ENCODE assay signal across 8 cellular contexts in the genomic region with DNA sequence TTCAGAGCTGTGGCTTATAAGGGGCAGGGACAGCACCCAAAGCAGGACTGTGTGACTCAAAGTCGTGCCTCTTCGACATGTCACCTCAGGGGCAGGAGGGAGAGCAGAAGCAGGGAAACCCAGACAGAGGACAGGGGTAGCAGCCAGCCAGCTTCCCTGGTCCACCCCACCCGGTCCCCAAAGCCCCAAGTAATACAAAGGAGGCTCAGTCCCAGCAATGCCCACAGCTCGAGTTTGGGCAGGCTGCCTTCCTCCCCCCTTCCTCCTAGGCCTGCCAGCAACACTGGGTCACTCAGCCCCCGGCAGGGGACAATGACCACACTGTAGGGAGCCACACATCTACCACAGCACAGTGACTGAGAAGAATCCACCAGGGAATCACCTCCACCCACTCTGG. TPM values are rescaled to one million over a fixed set of nuclear protein-coding genes. Genes with fewer than 3 reads are reported as not detected.
DNase-seq lines count a peak whose midpoint lies in the region; ATAC-seq and TF ChIP-seq lines count a peak whose summit lies in the region.

No MANE protein-coding gene starts in this region.

- DNase-seq in heart right ventricle = no peak
- DNase-seq in Right ventricle myocardium inferior (ENCODE audit: missing footprints) = no peak
- DNase-seq in astrocyte of the cerebellum (ENCODE audit: low read depth) = no peak
- DNase-seq in lung (ENCODE audit: low spot score) = no peak
- DNase-seq in tibial artery = no peak
- no peak for DNase-seq in iPS-NIHi11 (ENCODE audit: low spot score)
- DNase-seq in NCI-H1436 (lab: John Stamatoyannopoulos, UW) = no peak

- TF ChIP-seq CTCF in heart right ventricle (IDR thresholded peaks at IDR 0.05) (no peak), astrocyte of the cerebellum (IDR thresholded peaks at IDR 0.05; ENCODE audit: low read depth, low read length, missing control alignments) (no peak), lung (IDR thresholded peaks at IDR 0.05; ENCODE audit: control extremely low read depth, extremely low read depth) (no peak), tibial artery (IDR thresholded peaks at IDR 0.05) (no peak)

- ATAC-seq in heart right ventricle (no peak), Right ventricle myocardium inferior (no peak), lung (ENCODE audit: insufficient read depth, low FRiP score) (no peak), GM21576 (IDR thresholded peaks at IDR 0.05; ENCODE audit: unreplicated experiment) (no peak)

- peaks cover 0 to 48% (median 17%) of the 10 kb centered on the region in 9 donors for H3K36me3 ChIP-seq in heart right ventricle
- peaks cover 0 to 12% of the 10 kb centered on the region in 2 donors for H3K36me3 ChIP-seq in lung (ENCODE audit: control insufficient read depth in 2 of 2, insufficient read depth in 2 of 2, low read length in 2 of 2)
- H3K36me3 ChIP-seq in tibial artery = peaks cover 10 to 37% (median 33%) of the 10 kb centered on the region in 3 donors

- intact Hi-C loops in heart right ventricle (cut with DNase I) = loop anchor here in 4 of 10 donors (2.0 to 10.0 kb wide), 5 partner anchors 30 to 970 kb away; a partner anchor contains a TSS
- intact Hi-C loops in Right ventricle myocardium inferior (cut with DNase I) = loop anchor here (5.0 kb wide), 1 partner anchor 187 kb away; no protein-coding TSS in a partner anchor
- intact Hi-C loops in tibial artery (cut with DNase I; ENCODE audit: low total_unique reads) = no loop called here

- in situ Hi-C loops in astrocyte of the cerebellum (cut with HindIII; ENCODE audit: low sequenced_read_pairs) = no loop called here

- no peaks in the 10 kb centered on the region for H3K27me3 ChIP-seq in heart right ventricle
- no peaks in the 10 kb centered on the region for H3K27me3 ChIP-seq in lung (ENCODE audit: control insufficient read depth, insufficient read depth)
- no peaks in the 10 kb centered on the region for H3K27me3 ChIP-seq in tibial artery

- H3K27ac ChIP-seq in heart right ventricle (peak overlapping the region; percentile 47 to 100 (median 94)), lung (ENCODE audit: low read depth in 1 of 2, low read length in 1 of 2) (peak overlapping the region; percentile 86 to 99), tibial artery (peak overlapping the region; percentile 96 to 99)

- H3K4me1 ChIP-seq in heart right ventricle = peaks cover 29 to 73% (median 70%) of the 10 kb centered on the region in 9 donors
- H3K4me1 ChIP-seq in lung (ENCODE audit: control insufficient read depth in 2 of 2, insufficient read depth in 2 of 2, low read length in 2 of 2) = peaks cover 12 to 27% of the 10 kb centered on the region in 2 donors
- H3K4me1 ChIP-seq in tibial artery = peaks cover 16 to 72% (median 61%) of the 10 kb centered on the region in 4 donors

- H3K9me3 ChIP-seq in heart right ventricle (no peaks in the 10 kb centered on the region), lung (ENCODE audit: control insufficient read depth in 2 of 2, insufficient read depth in 1 of 2, low read length in 1 of 2) (no peaks in the 10 kb centered on the region), tibial artery (no peaks in the 10 kb centered on the region)

- H3K4me3 ChIP-seq in heart right ventricle = peak overlapping the region; percentile 18 to 100 (median 98)
- H3K4me3 ChIP-seq in astrocyte of the cerebellum (ENCODE audit: low read depth, low read length) = peak overlapping the region; percentile 92
- no peak overlapping the region for H3K4me3 ChIP-seq in lung
- peak overlapping the region; percentile 78 to 96 for H3K4me3 ChIP-seq in tibial artery

- 10 to 15% methylated on average over 5 of the region's 5 CpGs for WGBS in heart right ventricle, 2 donors
- 25 to 37% methylated on average over 5 of the region's 5 CpGs for WGBS in lung, 2 donors

RNA-seq across cellular contexts. Expression of a gene that starts 2.4 kb away (rescaled TPM):
- 100 to 1,000 TPM; 115 to 225 (median 158) TPM for total RNA-seq in heart right ventricle
- 100 to 1,000 TPM; 156 to 408 TPM for polyA plus RNA-seq in heart right ventricle
- 118 TPM for total RNA-seq in Right ventricle myocardium inferior
- 100 to 1,000 TPM; 125 to 211 TPM for total RNA-seq in lung
- 100 to 1,000 TPM; 169 to 243 TPM for polyA plus RNA-seq in lung

RNA-seq across cellular contexts. Expression of a gene that starts 10.6 kb away (rescaled TPM):
- total RNA-seq in heart right ventricle (10 to 100 TPM in 1 of 10 donors, 1 to 10 TPM in 9; 5.8 to 11.0 (median 8.5) TPM), Right ventricle myocardium inferior (5.3 TPM), lung (under 1 TPM in 1 of 2 donors, not detected in 1; 0.64 TPM)
- polyA plus RNA-seq in heart right ventricle (1 to 10 TPM; 2.4 to 8.4 TPM), lung (under 1 TPM; 0.45 to 0.92 TPM)

RNA-seq across cellular contexts. Expression of a gene that starts 30.1 kb away (rescaled TPM):
- total RNA-seq in heart right ventricle (10 to 100 TPM in 8 of 10 donors, 1 to 10 TPM in 2; 6.3 to 25.8 (median 13.9) TPM), Right ventricle myocardium inferior (16.1 TPM), lung (10 to 100 TPM; 37.7 to 51.3 TPM)
- polyA plus RNA-seq in heart right ventricle (10 to 100 TPM; 17.8 to 69.4 TPM), lung (10 to 100 TPM; 33.4 to 42.7 TPM)
